10 cellular contexts compared by ENCODE assay signal in genomic region chr12:6968426-6968825, GRCh38. TPM values are rescaled to one million over a fixed set of nuclear protein-coding genes. Genes with fewer than 3 reads are reported as not detected.
A peak's percentile ranks its signal among the peaks of the same experiment; 100 is the strongest.
DNase-seq lines count a peak whose midpoint lies in the region; ATAC-seq and TF ChIP-seq lines count a peak whose summit lies in the region.
"Had no signal": no experiment of that assay in that cellular context is flagged by ENCODE, and none has a peak within 500 bp of the region (broad histone marks: within the 10 kb centered on the region; RNA-seq: fewer than 3 reads in every experiment).

No MANE protein-coding gene starts in this region.

- TF ChIP-seq CTCF in DND-41 (IDR thresholded peaks at IDR 0.05; ENCODE audit: borderline replicate concordance, extremely low read depth, low read length, poor library complexity, severe bottlenecking) (no peak), brain (conservative IDR thresholded peaks at IDR 0.05) (no peak), parathyroid adenoma (IDR thresholded peaks at IDR 0.05) (no peak), prostate gland (IDR thresholded peaks at IDR 0.05) (no peak)

- peaks cover 60% of the 10 kb centered on the region for H3K4me1 Mint-ChIP-seq in brain

- H3K27ac ChIP-seq in DND-41 (ENCODE audit: low read length) (peak overlapping the region; percentile 0; the same call in 1 of the 2 replicates), KOPT-K1 (ENCODE audit: low read depth, low read length, poor library complexity, severe bottlenecking) (peak overlapping the region; percentile 88), parathyroid adenoma (no peak overlapping the region), prostate gland (peak overlapping the region in 1 of 2 donors; percentile 88)

- peaks cover 40% of the 10 kb centered on the region for H3K4me1 ChIP-seq in DND-41 (ENCODE audit: insufficient read depth, low read length)
- H3K4me1 ChIP-seq in parathyroid adenoma: peaks cover 23% of the 10 kb centered on the region
- peaks cover 22% of the 10 kb centered on the region for H3K4me1 ChIP-seq in prostate gland (replicated peaks)

- peaks cover 56% of the 10 kb centered on the region for H3K79me2 ChIP-seq in DND-41 (ENCODE audit: insufficient read depth, low read length)
- peaks cover 60% of the 10 kb centered on the region for H3K79me2 ChIP-seq in parathyroid adenoma

- no peak for TF ChIP-seq POLR2A in prostate gland (IDR thresholded peaks at IDR 0.05)

- intact Hi-C loops in prostate gland (cut with DNase I) (loop anchor here (10.0 kb wide), 1 partner anchor 94 kb away; the partner anchor contains the start of gene SPSB2), head of caudate nucleus (cut with DNase I) (no loop called here)

- H3K9me3 ChIP-seq in DND-41 (ENCODE audit: insufficient read depth, low read length, severe bottlenecking) (no peaks in the 10 kb centered on the region), KOPT-K1 (ENCODE audit: insufficient read depth, low read length, poor library complexity, severe bottlenecking) (no peaks in the 10 kb centered on the region), parathyroid adenoma (ENCODE audit: control insufficient read depth, low read length) (no peaks in the 10 kb centered on the region), prostate gland (no peaks in the 10 kb centered on the region)

- H3K36me3 ChIP-seq in DND-41 (ENCODE audit: insufficient read depth, low read length) (peaks cover 55% of the 10 kb centered on the region), KOPT-K1 (ENCODE audit: insufficient read depth, low read length) (peaks cover 67% of the 10 kb centered on the region), parathyroid adenoma (ENCODE audit: control insufficient read depth, insufficient read depth, low read length) (no peaks in the 10 kb centered on the region), prostate gland (peaks cover 0 to 18% of the 10 kb centered on the region in 2 donors)

- peaks cover 4% of the 10 kb centered on the region; the same call in 1 of the 2 replicates for H4K20me1 ChIP-seq in DND-41 (ENCODE audit: insufficient read depth, low read length)

- H2AFZ ChIP-seq in DND-41 (ENCODE audit: low read depth, low read length) (no peak overlapping the region), parathyroid adenoma (no peak overlapping the region)

- WGBS in prostate gland: 81% methylated on average over 9 of the region's 9 CpGs

- DNase-seq in DND-41: no peak
- no peak for DNase-seq in AG20443 (ENCODE audit: low spot score)
- DNase-seq in prostate gland (ENCODE audit: low spot score): no peak
- no peak for DNase-seq in head of caudate nucleus
- no peak for DNase-seq in HCEC 1CT
- DNase-seq: central memory CD4-positive, alpha-beta T cell had no signal

- H3K27ac Mint-ChIP-seq in brain: peak overlapping the region; percentile 55 to 99 (median 90)

- H3K36me3 Mint-ChIP-seq in brain: peaks cover 31% of the 10 kb centered on the region

- H3K4me2 ChIP-seq in DND-41 (ENCODE audit: insufficient read depth, low read length): peak overlapping the region; percentile 90
- H3K4me2 ChIP-seq in parathyroid adenoma (ENCODE audit: low read length): no peak overlapping the region

- ATAC-seq in DND-41 (ENCODE audit: insufficient read depth, low read depth): no peak

- H3K27me3 ChIP-seq in DND-41 (ENCODE audit: insufficient read depth, low read length, poor library complexity) (no peaks in the 10 kb centered on the region), parathyroid adenoma (ENCODE audit: control insufficient read depth, insufficient read depth, low read length) (no peaks in the 10 kb centered on the region), prostate gland (replicated peaks; ENCODE audit: insufficient read depth) (no peaks in the 10 kb centered on the region)

- H3K4me3 Mint-ChIP-seq in brain: peak overlapping the region; percentile 99 to 100 (median 100)

- H3K9me3 Mint-ChIP-seq in brain: no peaks in the 10 kb centered on the region

- H3K9ac ChIP-seq in DND-41 (ENCODE audit: low read depth, low read length): peak overlapping the region; percentile 80
- no peak overlapping the region for H3K9ac ChIP-seq in parathyroid adenoma

- peaks cover 9% of the 10 kb centered on the region for H3K27me3 Mint-ChIP-seq in brain

- peak overlapping the region in 1 of 2 experiments; percentile 74; a peak in 2 of 4 replicates for H3K4me3 ChIP-seq in DND-41 (ENCODE audit: low read depth in 1 of 2, low read length in 2 of 2)
- H3K4me3 ChIP-seq in parathyroid adenoma (ENCODE audit: low read depth, low read length): peak overlapping the region; percentile 96
- no peak overlapping the region for H3K4me3 ChIP-seq in prostate gland

RNA-seq across cellular contexts. Expression of gene PHB2, which starts 2.0 kb away (rescaled TPM):
- polyA plus RNA-seq in brain (ENCODE audit: insufficient read depth, low read depth, low replicate concordance): 266 TPM
- total RNA-seq in prostate gland: 100 to 1,000 TPM; 177 to 230 TPM

RNA-seq across cellular contexts. Expression of gene EMG1, which starts 2.3 kb away (rescaled TPM):
- polyA plus RNA-seq in brain (ENCODE audit: insufficient read depth, low read depth, low replicate concordance): 26.0 TPM
- 10 to 100 TPM; 37.7 to 46.3 TPM for total RNA-seq in prostate gland

RNA-seq across cellular contexts. Expression of gene PTPN6, which starts 17.3 kb away (rescaled TPM):
- polyA plus RNA-seq in brain (ENCODE audit: insufficient read depth, low read depth, low replicate concordance): 28.3 TPM
- 10 to 100 TPM; 30.6 to 43.2 TPM for total RNA-seq in prostate gland

RNA-seq across cellular contexts. Expression of gene C12orf57, which starts 24.6 kb away (rescaled TPM):
- polyA plus RNA-seq in brain (ENCODE audit: insufficient read depth, low read depth, low replicate concordance): 619 TPM
- total RNA-seq in prostate gland: 100 to 1,000 TPM; 352 to 711 TPM

RNA-seq across cellular contexts. Expression of gene RNU7-1, which starts 24.8 kb away (rescaled TPM):
- not detected for polyA plus RNA-seq in brain (ENCODE audit: insufficient read depth, low read depth, low replicate concordance)
- not detected for total RNA-seq in prostate gland
- total RNA-seq: renal cortical epithelial cell had no signal
